ENCODE assay signal across 8 cellular contexts in genomic region chr6:105402090-105402980, GRCh38. TPM values are rescaled to one million over a fixed set of nuclear protein-coding genes. Genes with fewer than 3 reads are reported as not detected.
DNase-seq lines count a peak whose midpoint lies in the region; ATAC-seq and TF ChIP-seq lines count a peak whose summit lies in the region.

No MANE protein-coding gene starts in this region.

- no peak overlapping the region for H2BK120ac ChIP-seq in neuronal stem cell (ENCODE audit: low read depth, low read length)

- ATAC-seq in HG02870 (IDR thresholded peaks at IDR 0.05; ENCODE audit: unreplicated experiment): peak; percentile 40

- H4K8ac ChIP-seq in neuronal stem cell (ENCODE audit: low read depth, low read length): no peak overlapping the region

- H3K9me3 ChIP-seq in neuronal stem cell (replicated peaks in 1 of 2; ENCODE audit: control insufficient read depth in 2 of 2, insufficient read depth in 1 of 2, low read depth in 1 of 2, low read length in 2 of 2): no peaks in the 10 kb centered on the region

- peak overlapping the region; percentile 92 for H3K23ac ChIP-seq in neuronal stem cell (ENCODE audit: low read depth, low read length, poor library complexity)

- no peak for TF ChIP-seq CTCF in fibroblast of pulmonary artery (IDR thresholded peaks at IDR 0.05; ENCODE audit: low read length, missing control alignments)

- H3K18ac ChIP-seq in neuronal stem cell (ENCODE audit: low read length): peak overlapping the region; percentile 85

- WGBS in neuronal stem cell (ENCODE audit: extremely low coverage in 2 of 2, insufficient read length in 2 of 2, insufficient replicate concordance in 1 of 2), 2 donors: no CpG with 5 or more reads among the region's 54 CpGs

- no peak overlapping the region for H3K4ac ChIP-seq in neuronal stem cell (ENCODE audit: low read length)

- H3K79me1 ChIP-seq in neuronal stem cell (ENCODE audit: low read depth, low read length): peaks cover 2% of the 10 kb centered on the region

- peak overlapping the region; percentile 98 for H2AFZ ChIP-seq in neuronal stem cell (ENCODE audit: low read length)

- peak overlapping the region; percentile 69 for H3K4me2 ChIP-seq in neuronal stem cell (ENCODE audit: insufficient read depth, low read length, poor library complexity, severe bottlenecking)

- H3K27ac ChIP-seq in neuronal stem cell (replicated peaks; ENCODE audit: low read length): no peak overlapping the region

- H3K36me3 ChIP-seq in neuronal stem cell (replicated peaks in 1 of 2; ENCODE audit: control insufficient read depth in 2 of 2, insufficient read depth in 2 of 2, low read length in 2 of 2): no peaks in the 10 kb centered on the region

- DNase-seq in stimulated activated CD4-positive, alpha-beta T cell treated with anti-CD3 and anti-CD28 coated beads, Interleukin-15, amount 100 ng/mL, for 24 hours: peak; percentile 37
- no peak for DNase-seq in stimulated activated CD4-positive, alpha-beta T cell treated with anti-CD3 and anti-CD28 coated beads, Interleukin-4, amount 100 ng/mL, for 1 hour
- peak; percentile 7 for DNase-seq in NCI-H1694 (lab: John Stamatoyannopoulos, UW)
- peak; percentile 4 for DNase-seq in activated T-cell treated with anti-CD3 and anti-CD28 coated beads for 48 hours (ENCODE audit: low read depth)
- peak; percentile 49 for DNase-seq in fibroblast of pulmonary artery (ENCODE audit: low read depth)
- peak; percentile 59 for DNase-seq in neuronal stem cell (ENCODE audit: low spot score)
- DNase-seq in COR-L47 (lab: John Stamatoyannopoulos, UW): no peak

- peak overlapping the region; percentile 87 for H3K9ac ChIP-seq in neuronal stem cell (ENCODE audit: low read depth, low read length, poor library complexity)

- H3K27me3 ChIP-seq in neuronal stem cell (ENCODE audit: control insufficient read depth in 3 of 3, insufficient read depth in 3 of 3, low read depth in 1 of 3, low read length in 3 of 3): peaks cover 0 to 8% (median 8%) of the 10 kb centered on the region in 3 experiments

- H4K91ac ChIP-seq in neuronal stem cell (ENCODE audit: low read depth, low read length, poor library complexity): no peak overlapping the region

- H2BK5ac ChIP-seq in neuronal stem cell (ENCODE audit: low read length): no peak overlapping the region

- peak overlapping the region; percentile 79 for H2BK12ac ChIP-seq in neuronal stem cell (ENCODE audit: low read length)

- peaks cover 6 to 17% of the 10 kb centered on the region in 2 donors for H3K4me1 ChIP-seq in neuronal stem cell (ENCODE audit: control insufficient read depth in 2 of 2, insufficient read depth in 1 of 2, low read depth in 1 of 2, low read length in 2 of 2)

- peak overlapping the region; percentile 87 for H3K4me3 ChIP-seq in fibroblast of pulmonary artery (replicated peaks; ENCODE audit: low read depth, low read length)
- peak overlapping the region; percentile 86 to 97 for H3K4me3 ChIP-seq in neuronal stem cell (ENCODE audit: low read length in 2 of 2)

- no peak overlapping the region for H2AK5ac ChIP-seq in neuronal stem cell (ENCODE audit: low read depth, low read length)

- H2BK15ac ChIP-seq in neuronal stem cell (ENCODE audit: low read length): peak overlapping the region; percentile 68

- H3K14ac ChIP-seq in neuronal stem cell (ENCODE audit: low read length): peak overlapping the region; percentile 50

RNA-seq across cellular contexts. Expression of gene PREP, which starts 0.5 kb away (rescaled TPM):
- polyA plus RNA-seq in neuronal stem cell (2013, experiment 1 of 2): 20.2 TPM
- polyA plus RNA-seq in neuronal stem cell (2013, experiment 2 of 2): 19.3 TPM

Comparison
In these comparisons a context has a peak if more than half of its experiments do, and no peak if none do; other contexts are left out.
1. DNase-seq: peak in stimulated activated CD4-positive, alpha-beta T cell treated with anti-CD3 and anti-CD28 coated beads, Interleukin-15, amount 100 ng/mL, for 24 hours (single experiment), NCI-H1694 (single experiment), activated T-cell treated with anti-CD3 and anti-CD28 coated beads for 48 hours (single experiment), fibroblast of pulmonary artery (single experiment) and neuronal stem cell (single experiment); none in stimulated activated CD4-positive, alpha-beta T cell treated with anti-CD3 and anti-CD28 coated beads, Interleukin-4, amount 100 ng/mL, for 1 hour (single experiment) and COR-L47 (single experiment).